9 cellular contexts compared by ENCODE assay signal in the genomic region with DNA sequence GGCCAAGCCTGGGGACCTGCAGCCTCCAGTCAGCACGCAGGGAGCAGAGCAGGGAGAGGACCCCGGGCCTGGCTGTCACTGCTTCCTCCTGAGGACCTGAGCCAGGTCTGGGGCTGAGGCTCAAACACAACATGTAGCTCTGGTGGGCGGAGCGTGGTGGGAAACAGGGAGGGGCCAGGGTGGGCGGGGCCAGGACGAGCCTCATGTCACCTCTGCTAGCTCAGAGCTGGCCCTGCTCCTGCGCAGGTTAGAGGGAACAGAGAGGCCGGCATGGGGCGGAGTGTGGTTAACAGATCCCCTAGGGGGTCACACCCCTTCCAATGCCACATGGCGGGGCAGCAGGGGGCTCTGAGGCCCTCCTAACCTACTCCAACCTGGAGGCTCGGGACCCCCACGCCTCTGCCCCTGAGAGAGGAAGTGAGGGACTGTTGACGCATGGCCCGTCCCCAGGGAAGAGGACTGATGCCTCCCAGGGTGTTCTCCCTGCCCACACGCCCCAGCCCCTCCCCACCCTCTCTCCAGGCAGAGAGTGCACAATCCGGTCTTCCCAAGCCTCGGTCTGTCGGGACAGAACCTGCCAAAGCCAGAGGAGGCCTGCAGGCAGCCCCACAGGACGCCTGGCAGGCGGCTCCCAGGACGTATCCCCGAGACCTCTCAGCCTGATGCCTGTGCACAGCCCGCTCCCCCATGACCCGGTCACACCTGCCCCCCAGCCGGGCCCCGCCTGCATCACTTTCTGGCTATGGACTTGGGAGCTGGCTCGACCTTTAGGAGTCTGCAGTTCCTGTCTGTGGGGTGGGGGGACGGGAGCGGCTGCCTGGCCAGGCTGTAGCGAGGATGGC. TPM values are rescaled to one million over a fixed set of nuclear protein-coding genes. Genes with fewer than 3 reads are reported as not detected.
DNase-seq lines count a peak whose midpoint lies in the region; ATAC-seq and TF ChIP-seq lines count a peak whose summit lies in the region.
"Had no signal": no experiment of that assay in that cellular context is flagged by ENCODE, and none has a peak within 500 bp of the region (broad histone marks: within the 10 kb centered on the region; RNA-seq: fewer than 3 reads in every experiment).

No MANE protein-coding gene starts in this region.

- H3K4me1 ChIP-seq in ovary (ENCODE audit: insufficient read depth): peaks cover 52% of the 10 kb centered on the region

- H3K27me3 ChIP-seq in ovary: no peaks in the 10 kb centered on the region
- H3K27me3 ChIP-seq: right lobe of liver had no signal

- POLR2A ChIA-PET in activated CD4-positive, alpha-beta T cell treated with anti-CD3 and anti-CD28 coated beads, Interleukin-2, amount 10 ng/mL, durations not matched to agents 7 days and 5 days (lab: Charles Lee): no interaction called here

- H3K4me3 Mint-ChIP-seq in activated CD4-positive, alpha-beta T cell treated with anti-CD3 and anti-CD28 coated beads, Interleukin-2, amount 10 ng/mL, durations not matched to agents 7 days and 5 days: no peak overlapping the region
- H3K4me3 Mint-ChIP-seq in dendritic cell treated with granulocyte-macrophage colony-stimulating factor and Interleukin-4, amounts not matched to agents 40 ng/mL and 50 ng/mL, for 4 days: no peak overlapping the region

- peaks cover 2% of the 10 kb centered on the region for H3K36me3 Mint-ChIP-seq in activated CD4-positive, alpha-beta T cell treated with anti-CD3 and anti-CD28 coated beads, Interleukin-2, amount 10 ng/mL, durations not matched to agents 7 days and 5 days (ENCODE audit: low read depth)
- H3K36me3 Mint-ChIP-seq in dendritic cell treated with granulocyte-macrophage colony-stimulating factor and Interleukin-4, amounts not matched to agents 40 ng/mL and 50 ng/mL, for 4 days (ENCODE audit: low read depth): peaks cover 53% of the 10 kb centered on the region

- CTCF ChIA-PET in activated CD4-positive, alpha-beta T cell treated with anti-CD3 and anti-CD28 coated beads, Interleukin-2, amount 10 ng/mL, durations not matched to agents 7 days and 5 days (lab: Charles Lee): interaction anchor here (0.6 to 1.2 kb wide), 3 partner anchors 10 to 33 kb away, joined by 3 read pairs; no protein-coding TSS in a partner anchor

- H3K27me3 Mint-ChIP-seq in activated CD4-positive, alpha-beta T cell treated with anti-CD3 and anti-CD28 coated beads, Interleukin-2, amount 10 ng/mL, durations not matched to agents 7 days and 5 days: no peaks in the 10 kb centered on the region
- H3K27me3 Mint-ChIP-seq in dendritic cell treated with granulocyte-macrophage colony-stimulating factor and Interleukin-4, amounts not matched to agents 40 ng/mL and 50 ng/mL, for 4 days: no peaks in the 10 kb centered on the region

- H3K4me1 Mint-ChIP-seq in activated CD4-positive, alpha-beta T cell treated with anti-CD3 and anti-CD28 coated beads, Interleukin-2, amount 10 ng/mL, durations not matched to agents 7 days and 5 days: peaks cover 27% of the 10 kb centered on the region
- H3K4me1 Mint-ChIP-seq in dendritic cell treated with granulocyte-macrophage colony-stimulating factor and Interleukin-4, amounts not matched to agents 40 ng/mL and 50 ng/mL, for 4 days (ENCODE audit: low read depth): peaks cover 89% of the 10 kb centered on the region

- no peak overlapping the region for H3K27ac ChIP-seq in ovary
- H3K27ac ChIP-seq: right lobe of liver had no signal

- intact Hi-C loops in dendritic cell treated with granulocyte-macrophage colony-stimulating factor and Interleukin-4, amounts not matched to agents 40 ng/mL and 50 ng/mL, for 4 days (cut with micrococcal nuclease): loop anchor here (1.0 kb wide), 1 partner anchor 11 kb away; no protein-coding TSS in a partner anchor
- intact Hi-C loops in ovary (cut with DNase I): no loop called here

- no peaks in the 10 kb centered on the region for H3K36me3 ChIP-seq in ovary
- H3K36me3 ChIP-seq: right lobe of liver had no signal

- no peak for TF ChIP-seq CTCF in ovary (IDR thresholded peaks at IDR 0.05)

- no peak for ATAC-seq in GM21381 (IDR thresholded peaks at IDR 0.05; ENCODE audit: unreplicated experiment)
- ATAC-seq in GM19324 (IDR thresholded peaks at IDR 0.05; ENCODE audit: low FRiP score, unreplicated experiment): no peak

- H3K27ac Mint-ChIP-seq in activated CD4-positive, alpha-beta T cell treated with anti-CD3 and anti-CD28 coated beads, Interleukin-2, amount 10 ng/mL, durations not matched to agents 7 days and 5 days: no peak overlapping the region
- peak overlapping the region; percentile 31 for H3K27ac Mint-ChIP-seq in dendritic cell treated with granulocyte-macrophage colony-stimulating factor and Interleukin-4, amounts not matched to agents 40 ng/mL and 50 ng/mL, for 4 days

- 72 to 79% (median 74%) methylated on average over 21 to 30 of the region's 30 CpGs for WGBS in ovary, 3 donors

- H3K9me3 ChIP-seq in ovary: no peaks in the 10 kb centered on the region
- H3K9me3 ChIP-seq: right lobe of liver had no signal

- TF ChIP-seq POLR2A in ovary (IDR thresholded peaks at IDR 0.05): no peak

- DNase-seq in activated CD4-positive, alpha-beta T cell treated with anti-CD3 and anti-CD28 coated beads, Interleukin-2, amount 10 ng/mL, durations not matched to agents 7 days and 5 days: peak; percentile 45
- DNase-seq in activated CD4-positive, alpha-beta T cell treated with anti-CD3 and anti-CD28 coated beads, Interleukin-2, amount 50 U/mL, for 4 hours: no peak
- DNase-seq in NCI-H82 (lab: John Stamatoyannopoulos, UW) (peak; percentile 94), ovary (no peak), hepatic stellate cell (ENCODE audit: low spot score) (no peak)

- H3K4me3 ChIP-seq in ovary: peak overlapping the region; percentile 5
- H3K4me3 ChIP-seq: right lobe of liver had no signal

- no peak for TF ChIP-seq EP300 in ovary (IDR thresholded peaks at IDR 0.05)

- no peaks in the 10 kb centered on the region for H3K9me3 Mint-ChIP-seq in activated CD4-positive, alpha-beta T cell treated with anti-CD3 and anti-CD28 coated beads, Interleukin-2, amount 10 ng/mL, durations not matched to agents 7 days and 5 days
- no peaks in the 10 kb centered on the region for H3K9me3 Mint-ChIP-seq in dendritic cell treated with granulocyte-macrophage colony-stimulating factor and Interleukin-4, amounts not matched to agents 40 ng/mL and 50 ng/mL, for 4 days

RNA-seq across cellular contexts. Expression of gene PIEZO1, which starts 15.2 kb away (rescaled TPM):
- total RNA-seq in activated CD4-positive, alpha-beta T cell treated with anti-CD3 and anti-CD28 coated beads, Interleukin-2, amount 10 ng/mL, durations not matched to agents 7 days and 5 days: 100 to 1,000 TPM; 239 to 303 TPM
- 10 to 100 TPM; 27.8 to 93.5 (median 49.1) TPM for total RNA-seq in ovary
- 10 to 100 TPM; 13.0 to 62.1 TPM for polyA plus RNA-seq in ovary

RNA-seq across cellular contexts. Expression of gene CDT1, which starts 33.8 kb away (rescaled TPM):
- total RNA-seq in activated CD4-positive, alpha-beta T cell treated with anti-CD3 and anti-CD28 coated beads, Interleukin-2, amount 10 ng/mL, durations not matched to agents 7 days and 5 days: 100 to 1,000 TPM; 113 to 119 TPM
- total RNA-seq in ovary: 1 to 10 TPM in 4 of 7 donors, under 1 TPM in 2, not detected in 1; 0.66 to 3.2 (median 1.5) TPM
- polyA plus RNA-seq in ovary: under 1 TPM; 0.18 to 0.56 TPM

RNA-seq across cellular contexts. Expression of gene APRT, which starts 41.9 kb away (rescaled TPM):
- total RNA-seq in activated CD4-positive, alpha-beta T cell treated with anti-CD3 and anti-CD28 coated beads, Interleukin-2, amount 10 ng/mL, durations not matched to agents 7 days and 5 days: 100 to 1,000 TPM in 1 of 2 experiments, 10 to 100 TPM in 1; 86.2 to 112 TPM
- 100 to 1,000 TPM in 2 of 7 donors, 10 to 100 TPM in 5; 51.3 to 150 (median 74.1) TPM for total RNA-seq in ovary
- 10 to 100 TPM; 12.7 to 76.9 TPM for polyA plus RNA-seq in ovary

Comparison
In these comparisons a context has a peak if more than half of its experiments do, and no peak if none do; other contexts are left out.
1. DNase-seq: peak in activated CD4-positive, alpha-beta T cell treated with anti-CD3 and anti-CD28 coated beads, Interleukin-2, amount 10 ng/mL, durations not matched to agents 7 days and 5 days (single experiment) and NCI-H82 (single experiment); none in activated CD4-positive, alpha-beta T cell treated with anti-CD3 and anti-CD28 coated beads, Interleukin-2, amount 50 U/mL, for 4 hours (0 of 2), ovary (0 of 5) and hepatic stellate cell (single experiment).
2. RNA of gene CDT1, which starts 33.8 kb away (total RNA-seq): 113 to 119 TPM in activated CD4-positive, alpha-beta T cell treated with anti-CD3 and anti-CD28 coated beads, Interleukin-2, amount 10 ng/mL, durations not matched to agents 7 days and 5 days; 0.66 to 3.2 TPM in ovary; every median in the first group is over 10 times any median in the second.